15 cellular contexts compared by ENCODE assay signal in genomic region chr13:40615619-40616018, GRCh38. TPM values are rescaled to one million over a fixed set of nuclear protein-coding genes. Genes with fewer than 3 reads are reported as not detected.
DNase-seq lines count a peak whose midpoint lies in the region; ATAC-seq and TF ChIP-seq lines count a peak whose summit lies in the region.
"Had no signal": no experiment of that assay in that cellular context is flagged by ENCODE, and none has a peak within 500 bp of the region (broad histone marks: within the 10 kb centered on the region; RNA-seq: fewer than 3 reads in every experiment).

No MANE protein-coding gene starts in this region.

- H3K27me3 Mint-ChIP-seq in CD4-positive, alpha-beta memory T cell: no peaks in the 10 kb centered on the region
- H3K27me3 Mint-ChIP-seq in activated naive CD8-positive, alpha-beta T cell treated with anti-CD3 and anti-CD28 coated beads for 36 hours: no peaks in the 10 kb centered on the region
- no peaks in the 10 kb centered on the region for H3K27me3 Mint-ChIP-seq in naive thymus-derived CD4-positive, alpha-beta T cell

- no peak for TF ChIP-seq POLR2A in ovary (IDR thresholded peaks at IDR 0.05)

- intact Hi-C loops in CD4-positive, alpha-beta memory T cell (cut with micrococcal nuclease): loop anchor here (2.0 kb wide), 1 partner anchor 15 kb away; no protein-coding TSS in a partner anchor
- intact Hi-C loops in naive thymus-derived CD4-positive, alpha-beta T cell (cut with micrococcal nuclease): loop anchor here in 1 of 2 donors (1.0 kb wide), 1 partner anchor 7 kb away; no protein-coding TSS in a partner anchor
- intact Hi-C loops in ovary (cut with DNase I) (no loop called here), lower lobe of right lung (cut with DNase I) (no loop called here)

- POLR2A ChIA-PET in CD4-positive, alpha-beta memory T cell (lab: Charles Lee; ENCODE audit: partially characterized antibody): interaction anchor here (4.9 kb wide), 1 partner anchor 49 kb away, joined by 49 read pairs; the partner anchor contains the start of gene FOXO1
- POLR2A ChIA-PET in HEK293 (lab: Yijun Ruan, JAX): no interaction called here
- POLR2A ChIA-PET in naive thymus-derived CD4-positive, alpha-beta T cell (lab: Charles Lee): no interaction called here

- peak overlapping the region; percentile 3 to 90 (median 71) for H3K4me3 Mint-ChIP-seq in CD4-positive, alpha-beta memory T cell
- H3K4me3 Mint-ChIP-seq in activated naive CD8-positive, alpha-beta T cell treated with anti-CD3 and anti-CD28 coated beads for 36 hours: peak overlapping the region; percentile 26
- H3K4me3 Mint-ChIP-seq in naive thymus-derived CD4-positive, alpha-beta T cell: peak overlapping the region; percentile 23 to 88 (median 74)
- H3K4me3 Mint-ChIP-seq: CD14-positive monocyte had no signal

- H3K36me3 Mint-ChIP-seq in CD4-positive, alpha-beta memory T cell: peaks cover 0 to 19% of the 10 kb centered on the region in 2 donors
- peaks cover 66% of the 10 kb centered on the region for H3K36me3 Mint-ChIP-seq in activated naive CD8-positive, alpha-beta T cell treated with anti-CD3 and anti-CD28 coated beads for 36 hours
- peaks cover 0 to 29% (median 9%) of the 10 kb centered on the region in 5 donors for H3K36me3 Mint-ChIP-seq in naive thymus-derived CD4-positive, alpha-beta T cell

- TF ChIP-seq CTCF in HEK293 (tag by site-specific recombination; IDR thresholded peaks at IDR 0.05) (no peak), ovary (IDR thresholded peaks at IDR 0.05) (no peak), lower lobe of right lung (IDR thresholded peaks at IDR 0.05) (no peak)

- no peak overlapping the region for H3K4me3 ChIP-seq in CD4-positive, alpha-beta memory T cell (ENCODE audit: low read length in 2 of 2)
- H3K4me3 ChIP-seq in HEK293 (ENCODE audit: low read depth, low read length): no peak overlapping the region
- H3K4me3 ChIP-seq in naive thymus-derived CD4-positive, alpha-beta T cell (ENCODE audit: low read length): no peak overlapping the region
- no peak overlapping the region for H3K4me3 ChIP-seq in ovary
- no peak overlapping the region for H3K4me3 ChIP-seq in lower lobe of right lung
- H3K4me3 ChIP-seq: mucosa of descending colon, spleen had no signal

- no peaks in the 10 kb centered on the region for H3K9me3 Mint-ChIP-seq in CD4-positive, alpha-beta memory T cell
- peaks cover 5% of the 10 kb centered on the region for H3K9me3 Mint-ChIP-seq in activated naive CD8-positive, alpha-beta T cell treated with anti-CD3 and anti-CD28 coated beads for 36 hours
- no peaks in the 10 kb centered on the region for H3K9me3 Mint-ChIP-seq in naive thymus-derived CD4-positive, alpha-beta T cell
- H3K9me3 Mint-ChIP-seq: CD14-positive monocyte had no signal

- H3K9me3 ChIP-seq in CD4-positive, alpha-beta memory T cell (ENCODE audit: control insufficient read depth in 1 of 2, low read length in 2 of 2): no peaks in the 10 kb centered on the region
- H3K9me3 ChIP-seq in HEK293 (ENCODE audit: control insufficient read depth, insufficient read depth, low read depth, low read length) (no peaks in the 10 kb centered on the region), ovary (no peaks in the 10 kb centered on the region), lower lobe of right lung (no peaks in the 10 kb centered on the region)
- no peaks in the 10 kb centered on the region for H3K9me3 ChIP-seq in naive thymus-derived CD4-positive, alpha-beta T cell (ENCODE audit: control insufficient read depth in 2 of 3, low read length in 3 of 3)
- H3K9me3 ChIP-seq: mucosa of descending colon, spleen had no signal

- peak overlapping the region; percentile 68 for H3K27ac ChIP-seq in CD4-positive, alpha-beta memory T cell (ENCODE audit: low read depth, low read length)
- H3K27ac ChIP-seq in HEK293 (ENCODE audit: extremely low read depth, low read depth, low read length) (no peak overlapping the region), ovary (no peak overlapping the region), lower lobe of right lung (no peak overlapping the region)
- peak overlapping the region; percentile 39 for H3K27ac ChIP-seq in naive thymus-derived CD4-positive, alpha-beta T cell (ENCODE audit: low read depth, low read length)

- H3K27me3 ChIP-seq in CD4-positive, alpha-beta memory T cell (ENCODE audit: insufficient read depth, low read length): no peaks in the 10 kb centered on the region
- no peaks in the 10 kb centered on the region for H3K27me3 ChIP-seq in naive thymus-derived CD4-positive, alpha-beta T cell (ENCODE audit: control insufficient read depth in 2 of 2, insufficient read depth in 2 of 2, low read length in 2 of 2)
- H3K27me3 ChIP-seq in ovary (no peaks in the 10 kb centered on the region), lower lobe of right lung (ENCODE audit: low read depth) (no peaks in the 10 kb centered on the region)
- H3K27me3 ChIP-seq: spleen had no signal

- WGBS in ovary, 3 donors: 65 to 76% (median 74%) methylated on average over 7 of the region's 7 CpGs

- no peak for ATAC-seq in naive thymus-derived CD4-positive, alpha-beta T cell
- ATAC-seq in lower lobe of right lung: no peak
- ATAC-seq: mucosa of descending colon had no signal

- peaks cover 98% of the 10 kb centered on the region for H3K4me1 ChIP-seq in CD4-positive, alpha-beta memory T cell (ENCODE audit: insufficient read depth, low read length)
- H3K4me1 ChIP-seq in HEK293 (ENCODE audit: control insufficient read depth, insufficient read depth, low read length): peaks cover 24% of the 10 kb centered on the region
- peaks cover 65 to 91% of the 10 kb centered on the region in 2 donors for H3K4me1 ChIP-seq in naive thymus-derived CD4-positive, alpha-beta T cell (ENCODE audit: control insufficient read depth in 2 of 2, insufficient read depth in 2 of 2, low read length in 2 of 2)
- peaks cover 52% of the 10 kb centered on the region for H3K4me1 ChIP-seq in ovary (ENCODE audit: insufficient read depth)
- peaks cover 68% of the 10 kb centered on the region for H3K4me1 ChIP-seq in lower lobe of right lung
- H3K4me1 ChIP-seq: parathyroid adenoma had no signal

- H3K4me1 Mint-ChIP-seq in CD4-positive, alpha-beta memory T cell: peaks cover 79 to 100% (median 94%) of the 10 kb centered on the region in 4 donors
- peaks cover 95% of the 10 kb centered on the region for H3K4me1 Mint-ChIP-seq in activated naive CD8-positive, alpha-beta T cell treated with anti-CD3 and anti-CD28 coated beads for 36 hours
- H3K4me1 Mint-ChIP-seq in naive thymus-derived CD4-positive, alpha-beta T cell: peaks cover 72 to 100% (median 96%) of the 10 kb centered on the region in 7 donors

- no peaks in the 10 kb centered on the region for H3K36me3 ChIP-seq in CD4-positive, alpha-beta memory T cell (ENCODE audit: insufficient read depth, low read length)
- H3K36me3 ChIP-seq in HEK293 (ENCODE audit: control insufficient read depth in 2 of 2, insufficient read depth in 1 of 2, low read length in 2 of 2) (no peaks in the 10 kb centered on the region), ovary (no peaks in the 10 kb centered on the region), lower lobe of right lung (no peaks in the 10 kb centered on the region)
- H3K36me3 ChIP-seq in naive thymus-derived CD4-positive, alpha-beta T cell (ENCODE audit: control insufficient read depth in 2 of 3, insufficient read depth in 3 of 3, low read length in 3 of 3): no peaks in the 10 kb centered on the region
- H3K36me3 ChIP-seq: spleen had no signal

- H3K27ac Mint-ChIP-seq in CD4-positive, alpha-beta memory T cell: peak overlapping the region; percentile 89 to 98 (median 94)
- peak overlapping the region; percentile 43 for H3K27ac Mint-ChIP-seq in activated naive CD8-positive, alpha-beta T cell treated with anti-CD3 and anti-CD28 coated beads for 36 hours
- peak overlapping the region; percentile 30 to 98 (median 88) for H3K27ac Mint-ChIP-seq in naive thymus-derived CD4-positive, alpha-beta T cell

- TF ChIP-seq EP300 in ovary (IDR thresholded peaks at IDR 0.05): no peak

- CTCF ChIA-PET in CD4-positive, alpha-beta memory T cell (lab: Charles Lee; ENCODE audit: partially characterized antibody): no interaction called here
- CTCF ChIA-PET in HEK293 (lab: Yijun Ruan, JAX): no interaction called here
- CTCF ChIA-PET in naive thymus-derived CD4-positive, alpha-beta T cell (lab: Charles Lee): no interaction called here

- no peak for DNase-seq in CD4-positive, alpha-beta memory T cell
- no peak for DNase-seq in activated naive CD8-positive, alpha-beta T cell treated with anti-CD3 and anti-CD28 coated beads for 36 hours
- no peak for DNase-seq in naive thymus-derived CD4-positive, alpha-beta T cell
- no peak for DNase-seq in NCI-H1417 (lab: John Stamatoyannopoulos, UW)
- DNase-seq in ovary: no peak
- no peak for DNase-seq in lower lobe of right lung
- DNase-seq: activated CD4-positive, alpha-beta T cell treated with anti-CD3 and anti-CD28 coated beads, Interleukin-2, amount 50 U/mL, for 48 hours; kidney; mucosa of descending colon; NCI-H1930; NCI-H524 treated with DMSO at 0.1 percent for 48 hours; spleen had no signal

TF ChIP-seq in HEK293, 187 proteins besides CTCF, POLR2A, EP300 and RAD21:
- TF ChIP-seq ZNF629 (tag by site-specific recombination; IDR thresholded peaks at IDR 0.05) (no peak), ZNF146 (tag by site-specific recombination; IDR thresholded peaks at IDR 0.05) (no peak), ATF2 (tag by site-specific recombination; IDR thresholded peaks at IDR 0.05; ENCODE audit: low read depth) (peak; percentile 46; the same call in 1 of the 2 replicates)
TF ChIP-seq in HEK293: peak in this region for 1.

RNA-seq across cellular contexts. Expression of gene FOXO1, which starts 50.8 kb away (rescaled TPM):
- 10 to 100 TPM; 68.0 to 68.4 TPM for total RNA-seq in CD4-positive, alpha-beta memory T cell
- 10 to 100 TPM; 35.2 to 72.3 TPM for polyA plus RNA-seq in CD4-positive, alpha-beta memory T cell
- 10 to 100 TPM; 38.4 to 38.7 TPM for total RNA-seq in activated naive CD8-positive, alpha-beta T cell treated with anti-CD3 and anti-CD28 coated beads for 36 hours
- total RNA-seq in naive thymus-derived CD4-positive, alpha-beta T cell: 10 to 100 TPM; 36.4 to 97.6 (median 93.7) TPM
- 10 to 100 TPM; 66.3 to 71.9 TPM for polyA plus RNA-seq in naive thymus-derived CD4-positive, alpha-beta T cell
- total RNA-seq in ovary: 100 to 1,000 TPM in 6 of 7 donors, 10 to 100 TPM in 1; 95.9 to 157 (median 117) TPM
- 10 to 100 TPM; 51.5 to 80.1 TPM for polyA plus RNA-seq in ovary
- total RNA-seq in lower lobe of right lung: 19.9 TPM

Comparison
In these comparisons a context has a peak if more than half of its experiments do, and no peak if none do; other contexts are left out.
1. H3K27ac ChIP-seq: peak in CD4-positive, alpha-beta memory T cell (single experiment) and naive thymus-derived CD4-positive, alpha-beta T cell (single experiment); none in HEK293 (single experiment), ovary (0 of 2) and lower lobe of right lung (single experiment).
2. H3K27ac Mint-ChIP-seq: peak in every context shown above with its lines; median percentile 94 in CD4-positive, alpha-beta memory T cell; 88 in naive thymus-derived CD4-positive, alpha-beta T cell; 43 in activated naive CD8-positive, alpha-beta T cell treated with anti-CD3 and anti-CD28 coated beads for 36 hours.
3. Peak in every context shown above with its lines, with median percentiles within 50 percentile points of each other: H3K4me3 Mint-ChIP-seq.